In the genomic region with DNA sequence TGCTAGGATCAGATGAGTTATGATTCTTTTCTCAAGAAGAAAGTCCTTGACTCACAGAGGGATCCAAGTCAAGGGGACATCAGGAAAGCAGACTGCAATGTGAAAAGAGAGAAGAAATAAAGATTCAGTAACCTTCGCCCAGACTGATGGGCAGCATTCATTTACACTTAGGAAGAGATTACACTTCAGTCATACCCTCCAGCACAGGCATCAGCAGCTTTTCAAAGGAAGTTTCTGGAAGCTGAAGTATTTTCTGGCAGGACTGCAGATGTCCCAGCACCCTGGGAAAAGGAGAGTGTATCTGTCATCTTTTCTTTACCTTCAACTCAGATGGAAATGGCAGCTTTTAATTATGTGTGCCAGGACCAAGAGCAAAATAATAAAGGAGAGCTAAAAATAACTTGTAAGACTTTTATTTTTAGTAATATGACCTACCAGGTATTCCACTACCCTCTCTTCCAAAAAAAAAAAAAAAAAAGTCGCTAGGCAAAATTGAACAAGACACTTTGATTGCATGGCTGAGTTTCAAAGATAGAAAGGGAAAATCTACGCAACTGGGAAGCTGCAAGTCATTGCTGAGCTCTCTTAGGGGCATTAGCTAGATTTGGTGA, we compare ENCODE assay signal across 23 cellular contexts.
"Had no signal": no experiment of that assay in that cellular context is flagged by ENCODE, and none has a peak within 500 bp of the region (broad histone marks: within the 10 kb centered on the region; RNA-seq: fewer than 3 reads in every experiment).

No MANE protein-coding gene starts in this region.

- H3K9ac ChIP-seq: SK-N-SH had no signal

- ATAC-seq: natural killer cell; sciatic nerve; stimulated activated naive B cell treated with anti-CD40 and anti-IgM and Interleukin-4, amounts not matched to agents 10 μg/mL and 1 μg/mL and 100 μg/mL, for 72 hours had no signal

- H3K4me1 ChIP-seq: ascending aorta had no signal

- H3K9me3 ChIP-seq: ascending aorta, esophagus muscularis mucosa, gastrocnemius medialis, SK-N-SH, thoracic aorta had no signal

- H3K27ac ChIP-seq: ascending aorta, brain microvascular endothelial cell, esophagus muscularis mucosa, gastrocnemius medialis, thoracic aorta had no signal

- H3K4me2 ChIP-seq: SK-N-SH had no signal

- H3K27me3 Mint-ChIP-seq: type B pancreatic cell had no signal

- H3K27me3 ChIP-seq: ascending aorta, brain microvascular endothelial cell, esophagus muscularis mucosa, gastrocnemius medialis had no signal

- H3K27ac Mint-ChIP-seq: activated CD4-positive, alpha-beta memory T cell treated with anti-CD3 and anti-CD28 coated beads for 36 hours; natural killer cell; stimulated activated naive B cell treated with anti-CD40 and anti-IgM and Interleukin-4, amounts not matched to agents 10 μg/mL and 1 μg/mL and 100 μg/mL, for 72 hours; type B pancreatic cell had no signal

- H3K4me3 ChIP-seq: ascending aorta, esophagus muscularis mucosa, gastrocnemius medialis, lung, thoracic aorta had no signal

- DNase-seq: activated CD4-positive, alpha-beta memory T cell treated with anti-CD3 and anti-CD28 coated beads for 36 hours; activated CD4-positive, alpha-beta T cell treated with anti-CD3 and anti-CD28 coated beads for 48 hours; activated gamma-delta T cell; activated naive CD4-positive, alpha-beta T cell treated with anti-CD3 and anti-CD28 coated beads, Interleukin-2, amount 50 U/mL, for 16 hours; brain microvascular endothelial cell; central memory CD4-positive, alpha-beta T cell; dermis blood vessel endothelial cell; effector memory CD4-positive, alpha-beta T cell; gastrocnemius medialis; head of caudate nucleus; midbrain; natural killer cell; nucleus accumbens; SK-N-SH; stimulated activated CD4-positive, alpha-beta T cell treated with anti-CD3 and anti-CD28 coated beads, Interleukin-2, amount 100 ng/mL, for 48 hours; stimulated activated CD8-positive, alpha-beta memory T cell treated with anti-CD3 and anti-CD28 coated beads, Interleukin-4, amount 100 ng/mL, for 48 hours; stimulated activated naive B cell treated with anti-CD40 and anti-IgM and Interleukin-4, amounts not matched to agents 10 μg/mL and 1 μg/mL and 100 μg/mL, for 72 hours had no signal

- H3K9me3 Mint-ChIP-seq: activated CD4-positive, alpha-beta memory T cell treated with anti-CD3 and anti-CD28 coated beads for 36 hours; natural killer cell; stimulated activated naive B cell treated with anti-CD40 and anti-IgM and Interleukin-4, amounts not matched to agents 10 μg/mL and 1 μg/mL and 100 μg/mL, for 72 hours; type B pancreatic cell had no signal

- H3K4me1 Mint-ChIP-seq: natural killer cell; stimulated activated naive B cell treated with anti-CD40 and anti-IgM and Interleukin-4, amounts not matched to agents 10 μg/mL and 1 μg/mL and 100 μg/mL, for 72 hours had no signal

- H3K36me3 ChIP-seq: ascending aorta, brain microvascular endothelial cell, esophagus muscularis mucosa, gastrocnemius medialis, thoracic aorta had no signal

- H3K4me3 Mint-ChIP-seq: activated CD4-positive, alpha-beta memory T cell treated with anti-CD3 and anti-CD28 coated beads for 36 hours; natural killer cell; stimulated activated naive B cell treated with anti-CD40 and anti-IgM and Interleukin-4, amounts not matched to agents 10 μg/mL and 1 μg/mL and 100 μg/mL, for 72 hours; type B pancreatic cell had no signal
